Comparison of ENCODE assay signal across 26 cellular contexts in the genomic region with DNA sequence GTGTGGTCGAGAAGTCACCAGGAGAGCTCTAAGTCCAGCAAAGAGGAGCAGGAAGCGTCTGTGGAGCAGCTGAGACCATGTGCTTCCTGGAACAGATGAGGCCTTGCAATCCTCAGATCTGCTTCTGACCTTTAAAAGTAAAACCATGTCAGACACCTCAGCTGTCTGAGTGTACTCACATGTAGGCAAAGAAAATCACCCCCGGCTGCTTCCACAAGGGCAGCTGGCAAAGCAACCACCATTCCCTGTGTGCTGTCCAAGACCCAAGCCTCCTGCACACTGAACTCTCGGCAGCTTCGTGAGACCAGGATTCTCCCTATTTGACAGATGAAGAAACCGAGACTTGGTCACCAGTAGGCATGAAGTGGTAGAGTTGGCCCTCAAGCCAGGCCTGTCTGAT.
"Had no signal": no experiment of that assay in that cellular context is flagged by ENCODE, and none has a peak within 500 bp of the region (broad histone marks: within the 10 kb centered on the region; RNA-seq: fewer than 3 reads in every experiment).

No MANE protein-coding gene starts in this region.

- H3K4me3 ChIP-seq: body of pancreas, cardiac muscle cell, colonic mucosa, esophagus squamous epithelium, gastroesophageal sphincter had no signal

- H3K9me3 Mint-ChIP-seq: activated CD4-positive, alpha-beta memory T cell treated with anti-CD3 and anti-CD28 coated beads for 36 hours; activated CD4-positive, alpha-beta T cell treated with anti-CD3 and anti-CD28 coated beads, Interleukin-2, amount 10 ng/mL, durations not matched to agents 24 days and 14 days; activated T-cell treated with anti-CD3 and anti-CD28 coated beads, Interleukin-2, amount 50 U/mL, for 4 hours; activated T-helper 17 cell treated with anti-CD3 and anti-CD28 coated beads, Interleukin-2, amount 50 U/mL, for 72 hours had no signal

- H3K9me3 ChIP-seq: body of pancreas, colonic mucosa, esophagus squamous epithelium, gastroesophageal sphincter had no signal

- H3K36me3 ChIP-seq: cardiac muscle cell, colonic mucosa, esophagus squamous epithelium, gastroesophageal sphincter had no signal

- H3K27me3 Mint-ChIP-seq: activated CD4-positive, alpha-beta T cell treated with anti-CD3 and anti-CD28 coated beads for 36 hours; activated naive CD8-positive, alpha-beta T cell had no signal

- H3K4me3 Mint-ChIP-seq: activated CD4-positive, alpha-beta memory T cell treated with anti-CD3 and anti-CD28 coated beads for 36 hours; activated CD4-positive, alpha-beta T cell treated with anti-CD3 and anti-CD28 coated beads for 36 hours; activated CD4-positive, alpha-beta T cell treated with anti-CD3 and anti-CD28 coated beads, Interleukin-2, amount 10 ng/mL, durations not matched to agents 24 days and 14 days; activated naive CD8-positive, alpha-beta T cell; activated T-cell treated with anti-CD3 and anti-CD28 coated beads, Interleukin-2, amount 50 U/mL, for 4 hours; activated T-helper 17 cell treated with anti-CD3 and anti-CD28 coated beads, Interleukin-2, amount 50 U/mL, for 72 hours had no signal

- H3K27me3 ChIP-seq: body of pancreas, colonic mucosa had no signal

- H3K36me3 Mint-ChIP-seq: activated CD4-positive, alpha-beta memory T cell treated with anti-CD3 and anti-CD28 coated beads for 36 hours; activated naive CD8-positive, alpha-beta T cell had no signal

- DNase-seq: activated CD4-positive, alpha-beta memory T cell treated with anti-CD3 and anti-CD28 coated beads for 36 hours; activated CD4-positive, alpha-beta T cell treated with anti-CD3 and anti-CD28 coated beads for 36 hours; activated CD4-positive, alpha-beta T cell treated with anti-CD3 and anti-CD28 coated beads, Interleukin-2, amount 10 ng/mL, durations not matched to agents 24 days and 14 days; activated CD4-positive, CD25-positive, alpha-beta regulatory T cell; activated CD4-positive, CD25-positive, alpha-beta regulatory T cell treated with anti-CD3 and anti-CD28 coated beads, Interleukin-2, amount 50 U/mL, for 72 hours; activated CD8-positive, alpha-beta memory T cell treated with anti-CD3 and anti-CD28 coated beads for 24 hours; activated effector memory CD4-positive, alpha-beta T cell treated with Interleukin-2 at 50 U/mL for 16 hours; activated gamma-delta T cell treated with Interleukin-2 at 50 U/mL for 16 hours; activated naive CD4-positive, alpha-beta T cell treated with anti-CD3 and anti-CD28 coated beads, Interleukin-2, amount 50 U/mL, for 16 hours; activated naive CD4-positive, alpha-beta T cell treated with Interleukin-2 at 50 U/mL for 16 hours; activated T-cell treated with anti-CD3 and anti-CD28 coated beads, Interleukin-2, amount 50 U/mL, for 4 hours; amygdala; aorta; body of pancreas; central memory CD4-positive, alpha-beta T cell; cerebellar nuclear complex; colonic mucosa; effector CD8-positive, alpha-beta T cell; esophagus squamous epithelium; foreskin melanocyte; T-helper 2 cell had no signal

- H3K4me1 ChIP-seq: body of pancreas, colonic mucosa, gastroesophageal sphincter had no signal

- H3K27ac Mint-ChIP-seq: activated CD4-positive, alpha-beta memory T cell treated with anti-CD3 and anti-CD28 coated beads for 36 hours; activated CD4-positive, alpha-beta T cell treated with anti-CD3 and anti-CD28 coated beads for 36 hours; activated CD4-positive, alpha-beta T cell treated with anti-CD3 and anti-CD28 coated beads, Interleukin-2, amount 10 ng/mL, durations not matched to agents 24 days and 14 days; activated naive CD8-positive, alpha-beta T cell; activated T-helper 17 cell treated with anti-CD3 and anti-CD28 coated beads, Interleukin-2, amount 50 U/mL, for 72 hours had no signal

- ATAC-seq: activated CD4-positive, alpha-beta T cell treated with anti-CD3 and anti-CD28 coated beads for 36 hours; activated T-cell treated with anti-CD3 and anti-CD28 coated beads, Interleukin-2, amount 50 U/mL, for 4 hours; activated T-helper 17 cell treated with anti-CD3 and anti-CD28 coated beads, Interleukin-2, amount 50 U/mL, for 72 hours; body of pancreas; gastroesophageal sphincter had no signal

- H3K27ac ChIP-seq: body of pancreas, cardiac muscle cell, colonic mucosa, epithelial cell of prostate, esophagus squamous epithelium, gastroesophageal sphincter had no signal
